13 cellular contexts compared by ENCODE assay signal in the genomic region with DNA sequence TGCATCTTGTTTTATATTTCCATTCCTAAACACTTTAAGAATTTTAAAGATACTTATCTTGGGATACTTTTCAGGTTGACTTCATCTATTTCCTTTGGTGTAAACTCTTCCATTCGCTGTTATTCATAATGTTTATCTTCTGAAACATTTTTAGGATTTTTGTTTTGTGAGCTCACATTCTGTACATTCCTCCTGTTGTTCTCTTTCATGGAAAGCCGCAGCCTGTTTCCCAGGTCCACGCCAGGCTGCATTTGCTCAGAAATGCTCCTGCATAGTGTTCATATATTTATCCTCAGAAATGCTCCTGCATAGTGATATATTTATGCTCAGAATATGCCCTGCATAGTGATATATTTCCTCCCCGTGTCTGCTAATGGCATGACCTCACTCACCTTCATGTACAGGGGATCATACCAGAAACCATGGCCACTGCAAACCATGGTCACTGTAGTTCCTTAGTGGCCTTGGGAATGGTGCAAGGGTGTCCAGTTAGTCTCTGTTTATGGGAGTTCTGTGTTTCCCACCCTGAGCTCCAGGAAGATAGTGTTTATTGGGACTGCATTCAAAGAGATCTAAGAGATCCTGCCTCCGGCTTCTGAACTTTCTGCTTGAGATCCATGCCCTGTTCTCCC.
DNase-seq lines count a peak whose midpoint lies in the region; TF ChIP-seq lines count a peak whose summit lies in the region.
"Had no signal": no experiment of that assay in that cellular context is flagged by ENCODE, and none has a peak within 500 bp of the region (broad histone marks: within the 10 kb centered on the region; RNA-seq: fewer than 3 reads in every experiment).

No MANE protein-coding gene starts in this region.

- H3K36me3 ChIP-seq in Caco-2 (ENCODE audit: control insufficient read depth, insufficient read depth, low read length) (no peaks in the 10 kb centered on the region), NT2/D1 (ENCODE audit: insufficient read depth, insufficient read length, low read length) (no peaks in the 10 kb centered on the region), neural progenitor cell (no peaks in the 10 kb centered on the region), H7 (replicated peaks; ENCODE audit: control insufficient read depth, insufficient read depth, low read length) (no peaks in the 10 kb centered on the region), HAP-1 (replicated peaks) (no peaks in the 10 kb centered on the region)
- H3K36me3 ChIP-seq: upper lobe of right lung had no signal

- no peaks in the 10 kb centered on the region for H3F3A ChIP-seq in neural progenitor cell (ENCODE audit: low read depth)

- TF ChIP-seq CTCF in Caco-2 (IDR thresholded peaks at IDR 0.05; ENCODE audit: insufficient read depth in 1 of 2, low read depth in 1 of 2, low read length in 1 of 2, severe bottlenecking in 1 of 2, unreplicated experiment in 1 of 2) (no peak), neural progenitor cell (IDR thresholded peaks at IDR 0.05) (no peak)

- DNase-seq in Caco-2 (peak; percentile 55 to 56), NT2/D1 (ENCODE audit: low read depth, low spot score) (peak; percentile 27), dermis microvascular lymphatic vessel endothelial cell (ENCODE audit: low read depth in 2 of 2) (peak; percentile 40 to 59), neural progenitor cell (ENCODE audit: low spot score) (peak; percentile 14), H7 (no peak), HAP-1 (ENCODE audit: low spot score in 2 of 2) (no peak), NCI-H82 treated with DMSO at 0.1 percent for 48 hours (lab: John Stamatoyannopoulos, UW; ENCODE audit: unreplicated experiment) (no peak)
- no peak for DNase-seq in activated CD4-positive, alpha-beta T cell treated with anti-CD3 and anti-CD28 coated beads, Interleukin-2, amount 50 U/mL, for 1 hour
- DNase-seq: NCI-H1417; NK-92 treated with Interleukin-12 subunit alpha and Interleukin-12 subunit beta, amount 100 ng/mL, for 24 hours; small intestine; upper lobe of right lung had no signal

- peak overlapping the region; percentile 96 for H3K27ac Mint-ChIP-seq in Caco-2 (ENCODE audit: unreplicated experiment)
- H3K27ac Mint-ChIP-seq in neural progenitor cell: no peak overlapping the region
- H3K27ac Mint-ChIP-seq: activated naive CD4-positive, alpha-beta T cell treated with anti-CD3 and anti-CD28 coated beads, Interleukin-2, amount 50 U/mL, for 72 hours had no signal

- H3K4me3 ChIP-seq in Caco-2 (ENCODE audit: low read depth, low read length) (no peak overlapping the region), NT2/D1 (ENCODE audit: insufficient read length, low read depth) (no peak overlapping the region), neural progenitor cell (no peak overlapping the region), H7 (ENCODE audit: insufficient read depth, low read depth, low read length) (no peak overlapping the region), HAP-1 (no peak overlapping the region)
- H3K4me3 ChIP-seq: upper lobe of right lung had no signal

- H3K4me1 Mint-ChIP-seq in Caco-2 (ENCODE audit: low read depth, unreplicated experiment) (peaks cover 17% of the 10 kb centered on the region), neural progenitor cell (peaks cover 9% of the 10 kb centered on the region)

- peaks cover 21% of the 10 kb centered on the region for H3K4me1 ChIP-seq in Caco-2
- no peaks in the 10 kb centered on the region for H3K4me1 ChIP-seq in NT2/D1 (ENCODE audit: insufficient read depth, insufficient read length)
- no peaks in the 10 kb centered on the region for H3K4me1 ChIP-seq in neural progenitor cell
- peaks cover 3% of the 10 kb centered on the region; the same call in 1 of the 2 replicates for H3K4me1 ChIP-seq in HAP-1
- H3K4me1 ChIP-seq: upper lobe of right lung had no signal

- no peaks in the 10 kb centered on the region for H4K20me1 ChIP-seq in neural progenitor cell (ENCODE audit: low read depth)

- intact Hi-C loops in Caco-2 (cut with micrococcal nuclease; ENCODE audit: unreplicated experiment): loop anchor here (1.0 kb wide), 2 partner anchors 17 to 65 kb away; no protein-coding TSS in a partner anchor

- POLR2A ChIA-PET in Caco-2 (lab: Charles Lee): interaction anchor here (0.6 to 1.0 kb wide), 2 partner anchors 18 to 575 kb away, joined by 3 read pairs; no protein-coding TSS in a partner anchor

- H3K9me3 ChIP-seq in Caco-2: peaks cover 41% of the 10 kb centered on the region
- no peaks in the 10 kb centered on the region for H3K9me3 ChIP-seq in NT2/D1 (ENCODE audit: insufficient read depth, low read length)
- no peaks in the 10 kb centered on the region for H3K9me3 ChIP-seq in neural progenitor cell (ENCODE audit: low read depth)
- H3K9me3 ChIP-seq in HAP-1: no peaks in the 10 kb centered on the region
- H3K9me3 ChIP-seq: upper lobe of right lung had no signal

- no peaks in the 10 kb centered on the region for H3K79me2 ChIP-seq in neural progenitor cell (ENCODE audit: low read depth)

- H3K4me3 Mint-ChIP-seq in Caco-2 (ENCODE audit: unreplicated experiment) (peak overlapping the region; percentile 43), neural progenitor cell (no peak overlapping the region)

- H3K9me3 Mint-ChIP-seq in Caco-2 (ENCODE audit: unreplicated experiment) (peaks cover 36% of the 10 kb centered on the region), neural progenitor cell (peaks cover 2% of the 10 kb centered on the region)

- H3K36me3 Mint-ChIP-seq in Caco-2 (ENCODE audit: insufficient read depth, unreplicated experiment) (peaks cover 16% of the 10 kb centered on the region), neural progenitor cell (no peaks in the 10 kb centered on the region)
- H3K36me3 Mint-ChIP-seq: activated naive CD4-positive, alpha-beta T cell treated with anti-CD3 and anti-CD28 coated beads, Interleukin-2, amount 50 U/mL, for 72 hours had no signal

- CTCF ChIA-PET in Caco-2 (lab: Charles Lee): no interaction called here

- H3K27ac ChIP-seq in neural progenitor cell: no peak overlapping the region
- H3K27ac ChIP-seq: upper lobe of right lung had no signal

- H3K9ac ChIP-seq in NT2/D1 (ENCODE audit: insufficient read length, low read depth): no peak overlapping the region
- H3K9ac ChIP-seq in neural progenitor cell: no peak overlapping the region

- in situ Hi-C loops in HAP-1 (cut with MboI; ENCODE audit: low sequenced_read_pairs): no loop called here

- no peak overlapping the region for H3K4me2 ChIP-seq in neural progenitor cell

- no peak overlapping the region for H2AFZ ChIP-seq in neural progenitor cell (replicated peaks)

- BruUV-seq in Caco-2 (replicated peaks; lab: Mats Ljungman, UMichigan): TSS peak; percentile 77

- H3K27me3 Mint-ChIP-seq in Caco-2 (ENCODE audit: insufficient read depth, unreplicated experiment) (no peaks in the 10 kb centered on the region), neural progenitor cell (ENCODE audit: insufficient read depth, low read depth) (peaks cover 3% of the 10 kb centered on the region)

- no peaks in the 10 kb centered on the region for H3K27me3 ChIP-seq in Caco-2 (replicated peaks; ENCODE audit: control insufficient read depth, insufficient read depth, low read length)
- H3K27me3 ChIP-seq in NT2/D1 (ENCODE audit: insufficient read depth, insufficient read length): no peaks in the 10 kb centered on the region
- H3K27me3 ChIP-seq in neural progenitor cell: no peaks in the 10 kb centered on the region
- no peaks in the 10 kb centered on the region for H3K27me3 ChIP-seq in H7 (ENCODE audit: control insufficient read depth, insufficient read depth, low read length)
- no peaks in the 10 kb centered on the region for H3K27me3 ChIP-seq in HAP-1 (ENCODE audit: low read depth)
- H3K27me3 ChIP-seq: upper lobe of right lung had no signal

Comparison
In these comparisons a context has a peak if more than half of its experiments do, and no peak if none do; other contexts are left out.
1. DNase-seq: peak in Caco-2 (2 of 2), NT2/D1 (single experiment), dermis microvascular lymphatic vessel endothelial cell (2 of 2) and neural progenitor cell (single experiment); none in activated CD4-positive, alpha-beta T cell treated with anti-CD3 and anti-CD28 coated beads, Interleukin-2, amount 50 U/mL, for 1 hour (single experiment), H7 (single experiment), HAP-1 (0 of 2) and NCI-H82 treated with DMSO at 0.1 percent for 48 hours (single experiment).